14 cellular contexts compared by ENCODE assay signal in genomic region chr21:46124926-46125845, GRCh38. TPM values are rescaled to one million over a fixed set of nuclear protein-coding genes. Genes with fewer than 3 reads are reported as not detected.
A peak's percentile ranks its signal among the peaks of the same experiment; 100 is the strongest.
DNase-seq lines count a peak whose midpoint lies in the region; ATAC-seq and TF ChIP-seq lines count a peak whose summit lies in the region.
"Had no signal": no experiment of that assay in that cellular context is flagged by ENCODE, and none has a peak within 500 bp of the region (broad histone marks: within the 10 kb centered on the region; RNA-seq: fewer than 3 reads in every experiment).

No MANE protein-coding gene starts in this region.

- peaks cover 25% of the 10 kb centered on the region for H3K36me3 Mint-ChIP-seq in endothelial cell (ENCODE audit: low read depth, unreplicated experiment)
- H3K36me3 Mint-ChIP-seq in natural killer cell treated with Interleukin-12 subunit alpha and Interleukin-12 subunit beta and Interleukin-15 and Interleukin-18, amount 100 ng/mL, for 72 hours, result no peaks in the 10 kb centered on the region

- no peak overlapping the region for H3K4me3 Mint-ChIP-seq in endothelial cell (ENCODE audit: unreplicated experiment)
- no peak overlapping the region for H3K4me3 Mint-ChIP-seq in natural killer cell treated with Interleukin-12 subunit alpha and Interleukin-12 subunit beta and Interleukin-15 and Interleukin-18, amount 100 ng/mL, for 72 hours
- H3K4me3 Mint-ChIP-seq: activated T-helper 17 cell treated with anti-CD3 and anti-CD28 coated beads, Interleukin-2, amount 50 U/mL, for 72 hours; stimulated activated naive CD8-positive, alpha-beta T cell treated with anti-CD3 and anti-CD28 coated beads, Interleukin-15, amount 100 ng/mL, for 72 hours had no signal

- H3K4me3 ChIP-seq in aorta (ENCODE audit: low read length in 2 of 2), result no peak overlapping the region
- H3K4me3 ChIP-seq: esophagus squamous epithelium had no signal

- no peaks in the 10 kb centered on the region for H3K9me3 Mint-ChIP-seq in endothelial cell (ENCODE audit: unreplicated experiment)
- no peaks in the 10 kb centered on the region for H3K9me3 Mint-ChIP-seq in natural killer cell treated with Interleukin-12 subunit alpha and Interleukin-12 subunit beta and Interleukin-15 and Interleukin-18, amount 100 ng/mL, for 72 hours
- H3K9me3 Mint-ChIP-seq: activated T-helper 17 cell treated with anti-CD3 and anti-CD28 coated beads, Interleukin-2, amount 50 U/mL, for 72 hours had no signal

- TF ChIP-seq CTCF in endothelial cell (IDR thresholded peaks at IDR 0.05; ENCODE audit: unreplicated experiment), result no peak

- H3K27ac Mint-ChIP-seq in endothelial cell (ENCODE audit: unreplicated experiment), result no peak overlapping the region
- H3K27ac Mint-ChIP-seq in natural killer cell treated with Interleukin-12 subunit alpha and Interleukin-12 subunit beta and Interleukin-15 and Interleukin-18, amount 100 ng/mL, for 72 hours, result no peak overlapping the region
- H3K27ac Mint-ChIP-seq: activated T-helper 17 cell treated with anti-CD3 and anti-CD28 coated beads, Interleukin-2, amount 50 U/mL, for 72 hours had no signal

- peak; percentile 1 for DNase-seq in stimulated activated CD4-positive, alpha-beta T cell treated with anti-CD3 and anti-CD28 coated beads, Interleukin-15, amount 100 ng/mL, for 24 hours
- DNase-seq in stimulated activated CD4-positive, alpha-beta T cell treated with anti-CD3 and anti-CD28 coated beads, Interleukin-4, amount 100 ng/mL, for 24 hours, result no peak
- DNase-seq in endothelial cell (ENCODE audit: low spot score) (peak; percentile 3), aorta (peak; percentile 42 to 75), GOT3 (lab: John Stamatoyannopoulos, UW) (no peak)
- peak; percentile 55 for DNase-seq in natural killer cell treated with Interleukin-12 subunit alpha and Interleukin-12 subunit beta and Interleukin-15 and Interleukin-18, amount 100 ng/mL, for 72 hours (ENCODE audit: low spot score)
- DNase-seq: caudate nucleus; esophagus squamous epithelium; NK-92 treated with Interleukin-12 subunit alpha and Interleukin-12 subunit beta, amount 100 ng/mL, for 24 hours had no signal

- no peaks in the 10 kb centered on the region for H3K9me3 ChIP-seq in aorta (ENCODE audit: control insufficient read depth, low read length)
- H3K9me3 ChIP-seq: esophagus squamous epithelium had no signal

- ATAC-seq in natural killer cell treated with Interleukin-12 subunit alpha and Interleukin-12 subunit beta and Interleukin-15 and Interleukin-18, amount 100 ng/mL, for 72 hours, result no peak
- no peak for ATAC-seq in aorta (ENCODE audit: low FRiP score)
- ATAC-seq in GM21786 (IDR thresholded peaks at IDR 0.05; ENCODE audit: unreplicated experiment), result no peak
- no peak for ATAC-seq in HG03521 (IDR thresholded peaks at IDR 0.05; ENCODE audit: unreplicated experiment)
- ATAC-seq: activated T-helper 17 cell treated with anti-CD3 and anti-CD28 coated beads, Interleukin-2, amount 50 U/mL, for 72 hours; stimulated activated naive CD8-positive, alpha-beta T cell treated with anti-CD3 and anti-CD28 coated beads, Interleukin-15, amount 100 ng/mL, for 72 hours had no signal

- 87% methylated on average over 49 of the region's 49 CpGs for WGBS in aorta, 2 donors

- no peak overlapping the region for H3K27ac ChIP-seq in aorta (ENCODE audit: low read depth in 1 of 2, low read length in 2 of 2)
- H3K27ac ChIP-seq: esophagus squamous epithelium had no signal

- H3K36me3 ChIP-seq in aorta (ENCODE audit: control insufficient read depth in 1 of 2, insufficient read depth in 2 of 2, low read length in 1 of 2), result peaks cover 6 to 20% of the 10 kb centered on the region in 2 donors

- H3K4me1 ChIP-seq in aorta (ENCODE audit: control insufficient read depth in 1 of 2, insufficient read depth in 2 of 2, low read length in 2 of 2), result no peaks in the 10 kb centered on the region
- H3K4me1 ChIP-seq: esophagus squamous epithelium had no signal

- intact Hi-C loops in aorta (cut with DNase I), result no loop called here

- no peaks in the 10 kb centered on the region for H3K4me1 Mint-ChIP-seq in endothelial cell (ENCODE audit: unreplicated experiment)
- no peaks in the 10 kb centered on the region for H3K4me1 Mint-ChIP-seq in natural killer cell treated with Interleukin-12 subunit alpha and Interleukin-12 subunit beta and Interleukin-15 and Interleukin-18, amount 100 ng/mL, for 72 hours (ENCODE audit: low read depth in 2 of 2)
- H3K4me1 Mint-ChIP-seq: activated T-helper 17 cell treated with anti-CD3 and anti-CD28 coated beads, Interleukin-2, amount 50 U/mL, for 72 hours; stimulated activated naive CD8-positive, alpha-beta T cell treated with anti-CD3 and anti-CD28 coated beads, Interleukin-15, amount 100 ng/mL, for 72 hours had no signal

- H3K27me3 ChIP-seq in aorta (ENCODE audit: control insufficient read depth in 1 of 2, insufficient read depth in 2 of 2, low read length in 1 of 2), result no peaks in the 10 kb centered on the region
- H3K27me3 ChIP-seq: esophagus squamous epithelium had no signal

- peaks cover 14% of the 10 kb centered on the region for H3K27me3 Mint-ChIP-seq in endothelial cell (ENCODE audit: unreplicated experiment)
- H3K27me3 Mint-ChIP-seq in natural killer cell treated with Interleukin-12 subunit alpha and Interleukin-12 subunit beta and Interleukin-15 and Interleukin-18, amount 100 ng/mL, for 72 hours, result no peaks in the 10 kb centered on the region
- H3K27me3 Mint-ChIP-seq: activated T-helper 17 cell treated with anti-CD3 and anti-CD28 coated beads, Interleukin-2, amount 50 U/mL, for 72 hours; stimulated activated naive CD8-positive, alpha-beta T cell treated with anti-CD3 and anti-CD28 coated beads, Interleukin-15, amount 100 ng/mL, for 72 hours had no signal

RNA-seq across cellular contexts. Expression of gene COL6A2, which starts 27.3 kb away (rescaled TPM):
- total RNA-seq in endothelial cell (ENCODE audit: unreplicated experiment) (378 TPM), aorta (1,000 to 10,000 TPM; 1,386 to 1,431 TPM)
- 1 to 10 TPM in 1 of 2 donors, under 1 TPM in 1; 0.88 to 4.2 TPM for total RNA-seq in natural killer cell treated with Interleukin-12 subunit alpha and Interleukin-12 subunit beta and Interleukin-15 and Interleukin-18, amount 100 ng/mL, for 72 hours
- 1,000 to 10,000 TPM in 1 of 2 donors, 100 to 1,000 TPM in 1; 335 to 3,611 TPM for polyA plus RNA-seq in aorta

RNA-seq across cellular contexts. Expression of gene FTCD, which starts 30.2 kb away (rescaled TPM):
- total RNA-seq in endothelial cell (ENCODE audit: unreplicated experiment) (1.5 TPM), aorta (1 to 10 TPM; 1.1 to 2.6 TPM)
- total RNA-seq in natural killer cell treated with Interleukin-12 subunit alpha and Interleukin-12 subunit beta and Interleukin-15 and Interleukin-18, amount 100 ng/mL, for 72 hours, result not detected
- 1 to 10 TPM in 1 of 2 donors, under 1 TPM in 1; 0.50 to 8.7 TPM for polyA plus RNA-seq in aorta
- total RNA-seq: esophagus squamous epithelium, M059J had no signal

RNA-seq across cellular contexts. Expression of gene SPATC1L, which starts 59.1 kb away (rescaled TPM):
- total RNA-seq in endothelial cell (ENCODE audit: unreplicated experiment), result 25.3 TPM
- total RNA-seq in natural killer cell treated with Interleukin-12 subunit alpha and Interleukin-12 subunit beta and Interleukin-15 and Interleukin-18, amount 100 ng/mL, for 72 hours, result 1 to 10 TPM in 1 of 2 donors, not detected in 1; 5.0 TPM
- 10 to 100 TPM in 1 of 2 donors, 1 to 10 TPM in 1; 5.2 to 12.4 TPM for total RNA-seq in aorta
- 10 to 100 TPM in 1 of 2 donors, 1 to 10 TPM in 1; 2.4 to 47.9 TPM for polyA plus RNA-seq in aorta

Comparison
In these comparisons a context has a peak if more than half of its experiments do, and no peak if none do; other contexts are left out.
1. DNase-seq: peak in stimulated activated CD4-positive, alpha-beta T cell treated with anti-CD3 and anti-CD28 coated beads, Interleukin-15, amount 100 ng/mL, for 24 hours (single experiment), endothelial cell (single experiment), natural killer cell treated with Interleukin-12 subunit alpha and Interleukin-12 subunit beta and Interleukin-15 and Interleukin-18, amount 100 ng/mL, for 72 hours (single experiment) and aorta (2 of 2); none in stimulated activated CD4-positive, alpha-beta T cell treated with anti-CD3 and anti-CD28 coated beads, Interleukin-4, amount 100 ng/mL, for 24 hours (single experiment) and GOT3 (single experiment).
2. RNA of gene COL6A2, which starts 27.3 kb away (total RNA-seq): 1,386 to 1,431 TPM in aorta and 378 TPM in endothelial cell (single experiment); 0.88 to 4.2 TPM in natural killer cell treated with Interleukin-12 subunit alpha and Interleukin-12 subunit beta and Interleukin-15 and Interleukin-18, amount 100 ng/mL, for 72 hours; every median in the first group is over 10 times any median in the second.